ENCODE assay signal across 1 cellular context in genomic region chr5:131610198-131611063, GRCh38.
TF ChIP-seq lines count a peak whose summit lies in the region.

No MANE protein-coding gene starts in this region.

TF ChIP-seq in HepG2, 621 proteins besides CTCF, POLR2A, EP300 and RAD21 (continued from another document and continues in another):
- TF ChIP-seq ZHX2 (IDR thresholded peaks at IDR 0.05; ENCODE audit: low read depth) (no peak), ZHX2 (CRISPR knock-in tag; IDR thresholded peaks at IDR 0.05; ENCODE audit: borderline replicate concordance) (no peak), ADNP (CRISPR knock-in tag; IDR thresholded peaks at IDR 0.05) (no peak), ZNF782 (CRISPR knock-in tag; IDR thresholded peaks at IDR 0.05; ENCODE audit: borderline replicate concordance) (no peak), JDP2 (CRISPR knock-in tag; IDR thresholded peaks at IDR 0.05; ENCODE audit: borderline replicate concordance) (no peak), RBM22 (optimal IDR thresholded peaks at IDR 0.05; ENCODE audit: low read length) (no peak), TCF7L2 (IDR thresholded peaks at IDR 0.05; ENCODE audit: low read depth, low read length) (no peak), SOX13 (IDR thresholded peaks at IDR 0.05) (0 out of 2 replicates have a peak, but pooled peaks have one; percentile 33), SOX13 (CRISPR knock-in tag; conservative IDR thresholded peaks at IDR 0.05 in 1 of 2, IDR thresholded peaks at IDR 0.05 in 1 of 2) (peak in 1 of 2 experiments; percentile 57; a peak in 1 of 4 replicates), MYPOP (CRISPR knock-in tag; IDR thresholded peaks at IDR 0.05) (0 out of 2 replicates have a peak, but pooled peaks have one; percentile 48), BATF2 (CRISPR knock-in tag; IDR thresholded peaks at IDR 0.05) (no peak), FOXA3 (CRISPR knock-in tag; IDR thresholded peaks at IDR 0.05) (peak; percentile 55), HNRNPK (IDR thresholded peaks at IDR 0.05; ENCODE audit: low read depth, low read length, poor library complexity, severe bottlenecking) (no peak), SAP130 (CRISPR knock-in tag; IDR thresholded peaks at IDR 0.05; ENCODE audit: low read depth) (peak; percentile 48), ZNF256 (CRISPR knock-in tag; conservative IDR thresholded peaks at IDR 0.05) (no peak), SOX6 (IDR thresholded peaks at IDR 0.05) (no peak), SOX6 (CRISPR knock-in tag; IDR thresholded peaks at IDR 0.05) (peak; percentile 62), ZNF501 (CRISPR knock-in tag; IDR thresholded peaks at IDR 0.05) (peak; percentile 61; the same call in 1 of the 2 replicates), POLR2AphosphoS2 (IDR thresholded peaks at IDR 0.05; ENCODE audit: low read depth, low read length) (no peak; the same call in 1 of the 2 replicates), NFIC (IDR thresholded peaks at IDR 0.05; ENCODE audit: low read length) (peak; percentile 71; the same call in 1 of the 2 replicates), POGZ (CRISPR knock-in tag; IDR thresholded peaks at IDR 0.05) (peak; percentile 53), GATAD2A (CRISPR knock-in tag; IDR thresholded peaks at IDR 0.05) (peak; percentile 86), ETV5 (CRISPR knock-in tag; IDR thresholded peaks at IDR 0.05; ENCODE audit: borderline replicate concordance) (peak; percentile 26; the same call in 1 of the 2 replicates), ZMYM3 (CRISPR knock-in tag; IDR thresholded peaks at IDR 0.05) (no peak), ZBTB33 (CRISPR knock-in tag; IDR thresholded peaks at IDR 0.05) (no peak), BCL3 (CRISPR knock-in tag; IDR thresholded peaks at IDR 0.05) (no peak), KLF15 (CRISPR knock-in tag; IDR thresholded peaks at IDR 0.05; ENCODE audit: borderline replicate concordance) (no peak), ELF3 (CRISPR knock-in tag; IDR thresholded peaks at IDR 0.05) (peak; percentile 17; the same call in 1 of the 2 replicates), ATF2 (CRISPR knock-in tag; IDR thresholded peaks at IDR 0.05) (peak; percentile 43; the same call in 1 of the 2 replicates), ZNF609 (CRISPR knock-in tag; IDR thresholded peaks at IDR 0.05; ENCODE audit: borderline replicate concordance) (peak; percentile 73), ZNF792 (CRISPR knock-in tag; IDR thresholded peaks at IDR 0.05) (0 out of 2 replicates have a peak, but pooled peaks have one; percentile 39), ZNF678 (CRISPR knock-in tag; IDR thresholded peaks at IDR 0.05) (no peak), MXD1 (CRISPR knock-in tag; IDR thresholded peaks at IDR 0.05) (no peak), FOXP1 (IDR thresholded peaks at IDR 0.05) (no peak), FOXP1 (CRISPR knock-in tag; IDR thresholded peaks at IDR 0.05) (peak; percentile 57; the same call in 1 of the 2 replicates), FOXC1 (CRISPR knock-in tag; IDR thresholded peaks at IDR 0.05; ENCODE audit: borderline replicate concordance) (no peak), ZNF558 (CRISPR knock-in tag; IDR thresholded peaks at IDR 0.05; ENCODE audit: borderline replicate concordance) (0 out of 2 replicates have a peak, but pooled peaks have one; percentile 41), GABPA (IDR thresholded peaks at IDR 0.05; ENCODE audit: low read depth, low read length) (no peak), GABPA (CRISPR knock-in tag; IDR thresholded peaks at IDR 0.05; ENCODE audit: low read depth) (0 out of 2 replicates have a peak, but pooled peaks have one; percentile 13), AGO1 (IDR thresholded peaks at IDR 0.05; ENCODE audit: low read depth, low read length, poor library complexity, severe bottlenecking) (no peak), DMTF1 (CRISPR knock-in tag; IDR thresholded peaks at IDR 0.05) (no peak), GATAD1 (CRISPR knock-in tag; IDR thresholded peaks at IDR 0.05) (0 out of 2 replicates have a peak, but pooled peaks have one; percentile 10), ISL2 (CRISPR knock-in tag; IDR thresholded peaks at IDR 0.05) (0 out of 2 replicates have a peak, but pooled peaks have one; percentile 5), CBX5 (CRISPR knock-in tag; IDR thresholded peaks at IDR 0.05; ENCODE audit: borderline replicate concordance) (no peak), THAP11 (CRISPR knock-in tag; IDR thresholded peaks at IDR 0.05) (peak; percentile 55)
